Comparison of ENCODE assay signal across 29 cellular contexts in genomic region chr5:162806195-162806594, GRCh38.
"Had no signal": no experiment of that assay in that cellular context is flagged by ENCODE, and none has a peak within 500 bp of the region (broad histone marks: within the 10 kb centered on the region; RNA-seq: fewer than 3 reads in every experiment).

No MANE protein-coding gene starts in this region.

- H3K27ac ChIP-seq: adrenal gland, ascending aorta, body of pancreas, brain microvascular endothelial cell, breast epithelium, cardiac muscle cell had no signal

- H3K4me3 ChIP-seq: adrenal gland, ascending aorta, body of pancreas, breast epithelium, cardiac muscle cell had no signal

- H3K36me3 ChIP-seq: adrenal gland, ascending aorta, brain microvascular endothelial cell, breast epithelium, cardiac muscle cell had no signal

- H3K27me3 ChIP-seq: adrenal gland, ascending aorta, body of pancreas, brain microvascular endothelial cell, breast epithelium, cardiac muscle cell had no signal

- DNase-seq: activated effector memory CD4-positive, alpha-beta T cell treated with anti-CD3 and anti-CD28 coated beads, Interleukin-2, amount 50 U/mL, for 16 hours; activated effector memory CD4-positive, alpha-beta T cell treated with Interleukin-2 at 50 U/mL for 16 hours; activated gamma-delta T cell; activated gamma-delta T cell treated with Interleukin-2 at 50 U/mL for 16 hours; activated naive CD4-positive, alpha-beta T cell; activated naive CD4-positive, alpha-beta T cell treated with anti-CD3 and anti-CD28 coated beads for 36 hours; activated naive CD4-positive, alpha-beta T cell treated with anti-CD3 and anti-CD28 coated beads, Interleukin-2, amount 10 ng/mL, durations not matched to agents 7 days and 5 days; activated naive CD4-positive, alpha-beta T cell treated with anti-CD3 and anti-CD28 coated beads, Interleukin-2, amount 50 U/mL, for 16 hours; activated naive CD4-positive, alpha-beta T cell treated with Interleukin-2 at 50 U/mL for 16 hours; activated naive CD8-positive, alpha-beta T cell treated with anti-CD3 and anti-CD28 coated beads for 36 hours; activated naive CD8-positive, alpha-beta T cell treated with anti-CD3 and anti-CD28 coated beads, Interleukin-2, amount 10 ng/mL, durations not matched to agents 7 days and 5 days; activated naive CD8-positive, alpha-beta T cell treated with anti-CD3 and anti-CD28 coated beads, Interleukin-2, amount 50 U/mL, for 24 hours; activated T-cell treated with anti-CD3 and anti-CD28 coated beads, Interleukin-2, amount 50 U/mL, for 1 hour; activated T-cell treated with anti-CD3 and anti-CD28 coated beads, Interleukin-2, amount 50 U/mL, for 24 hours; activated T-cell treated with anti-CD3 and anti-CD28 coated beads, Interleukin-2, amount 50 U/mL, for 4 hours; activated T-cell treated with anti-CD3 and anti-CD28 coated beads, Interleukin-2, amount 50 U/mL, for 48 hours; activated T-cell treated with anti-CD3 and anti-CD28 coated beads, Interleukin-2, amount 50 U/mL, for 72 hours; adrenal gland; amniotic stem cell; amygdala; anterior cingulate cortex; aorta; body of pancreas; brain microvascular endothelial cell; central memory CD4-positive, alpha-beta T cell; cerebellar nuclear complex had no signal

- H3K9me3 ChIP-seq: adrenal gland, ascending aorta, body of pancreas, breast epithelium had no signal
